In genomic region chr20:53826090-53826489, GRCh38 we compare ENCODE assay signal across 17 cellular contexts.
DNase-seq lines count a peak whose midpoint lies in the region; ATAC-seq and TF ChIP-seq lines count a peak whose summit lies in the region.
"Had no signal": no experiment of that assay in that cellular context is flagged by ENCODE, and none has a peak within 500 bp of the region (broad histone marks: within the 10 kb centered on the region; RNA-seq: fewer than 3 reads in every experiment).

No MANE protein-coding gene starts in this region.

- intact Hi-C loops in MCF 10A (cut with micrococcal nuclease) (loop anchor here (5.0 kb wide), 1 partner anchor 89 kb away; no protein-coding TSS in a partner anchor), mammary epithelial cell (cut with micrococcal nuclease) (loop anchor here (5.0 kb wide), 2 partner anchors 34 to 89 kb away; no protein-coding TSS in a partner anchor)

- no peaks in the 10 kb centered on the region for H3K79me1 ChIP-seq in mesendoderm (ENCODE audit: low read length)

- ATAC-seq in T-helper 17 cell: no peak
- no peak for ATAC-seq in foreskin keratinocyte

- peak overlapping the region; percentile 27 for H3K4ac ChIP-seq in mesendoderm (ENCODE audit: low read depth, low read length)

- no TSS peak for BruUV-seq in MCF 10A (replicated peaks; lab: Mats Ljungman, UMichigan)
- no TSS peak for BruUV-seq in mammary epithelial cell (replicated peaks; lab: Mats Ljungman, UMichigan)

- no peak overlapping the region for H3K23ac ChIP-seq in mesendoderm (ENCODE audit: low read length)

- H3K4me1 ChIP-seq in mammary epithelial cell (ENCODE audit: insufficient read depth, low read length) (peaks cover 36% of the 10 kb centered on the region), mesendoderm (ENCODE audit: control insufficient read depth, low read depth, low read length) (peaks cover 2% of the 10 kb centered on the region), foreskin keratinocyte (peaks cover 26% of the 10 kb centered on the region), endodermal cell (ENCODE audit: control insufficient read depth, insufficient read depth, low read length) (peaks cover 14% of the 10 kb centered on the region)

- TF ChIP-seq CTCF in MCF 10A (IDR thresholded peaks at IDR 0.05; ENCODE audit: unreplicated experiment) (no peak), mammary epithelial cell (conservative IDR thresholded peaks at IDR 0.05 in 1 of 2, IDR thresholded peaks at IDR 0.05 in 1 of 2; ENCODE audit: extremely low read depth in 1 of 2, insufficient read depth in 1 of 2, low read depth in 1 of 2, low read length in 2 of 2) (no peak), foreskin keratinocyte (conservative IDR thresholded peaks at IDR 0.05) (no peak), endodermal cell (conservative IDR thresholded peaks at IDR 0.05) (no peak)

- H3K4me3 Mint-ChIP-seq in MCF 10A (ENCODE audit: unreplicated experiment) (no peak overlapping the region), T-helper 17 cell (no peak overlapping the region), endodermal cell (no peak overlapping the region)

- no peak overlapping the region for H3K56ac ChIP-seq in mesendoderm (ENCODE audit: low read length)

- no peak overlapping the region for H2BK5ac ChIP-seq in mesendoderm (ENCODE audit: low read length)

- no peak overlapping the region for H3K18ac ChIP-seq in mesendoderm (ENCODE audit: low read length)

- H2AFZ ChIP-seq in mammary epithelial cell (ENCODE audit: low read depth, low read length): no peak overlapping the region
- H2AFZ ChIP-seq: GM23248 had no signal

- H3K27me3 ChIP-seq in mammary epithelial cell (ENCODE audit: insufficient read depth, low read length) (no peaks in the 10 kb centered on the region), mesendoderm (ENCODE audit: insufficient read depth, low read length, poor library complexity) (no peaks in the 10 kb centered on the region), foreskin keratinocyte (no peaks in the 10 kb centered on the region), endodermal cell (ENCODE audit: control insufficient read depth, insufficient read depth, low read length, poor library complexity, severe bottlenecking) (no peaks in the 10 kb centered on the region)

- H3K9ac ChIP-seq in mammary epithelial cell (ENCODE audit: insufficient read depth, low read length) (no peak overlapping the region), mesendoderm (ENCODE audit: low read length) (no peak overlapping the region), endodermal cell (ENCODE audit: extremely low read depth, low read length, poor library complexity, severe bottlenecking) (no peak overlapping the region)
- H3K9ac ChIP-seq: GM23248 had no signal

- 75% methylated on average over 2 of the region's 2 CpGs for WGBS in mammary epithelial cell (ENCODE audit: low coverage, missing lambda C conversion rate)
- no CpG with 5 or more reads among the region's 2 CpGs for WGBS in mesendoderm (ENCODE audit: extremely low coverage, insufficient coverage, low lambda C conversion rate)
- WGBS in endodermal cell (ENCODE audit: insufficient coverage in 1 of 2, insufficient read length in 1 of 2), 2 experiments: 95% methylated on average over 1 of the region's 2 CpGs; no CpG with 5 or more reads in 1 of the 2 experiments

- H3K36me3 ChIP-seq in mammary epithelial cell (ENCODE audit: insufficient read depth, low read length) (no peaks in the 10 kb centered on the region), mesendoderm (ENCODE audit: control insufficient read depth, insufficient read depth, low read length) (no peaks in the 10 kb centered on the region), endodermal cell (ENCODE audit: control insufficient read depth, insufficient read depth, low read length) (no peaks in the 10 kb centered on the region)

- CTCF ChIA-PET in MCF 10A (lab: Yijun Ruan, JAX) (interaction anchor here (0.6 to 1.4 kb wide), 5 partner anchors 51 to 248 kb away, joined by 3 to 5 read pairs (median 4); no protein-coding TSS in a partner anchor), mammary epithelial cell (lab: Charles Lee; ENCODE audit: low non-redundant PET) (no interaction called here)

- H3K27ac ChIP-seq in mammary epithelial cell (ENCODE audit: insufficient read depth, low read depth, low read length): no peak overlapping the region
- H3K27ac ChIP-seq in mesendoderm (ENCODE audit: low read depth, low read length): no peak overlapping the region
- H3K27ac ChIP-seq in foreskin keratinocyte: no peak overlapping the region
- no peak overlapping the region for H3K27ac ChIP-seq in endodermal cell (ENCODE audit: low read depth, low read length)

- H3K4me2 ChIP-seq in mammary epithelial cell (ENCODE audit: insufficient read depth, low read depth, low read length) (no peak overlapping the region), mesendoderm (ENCODE audit: low read length) (no peak overlapping the region)

- in situ Hi-C loops in mammary epithelial cell (cut with MboI; ENCODE audit: low sequenced_read_pairs in 2 of 2): no loop called here

- DNase-seq in MCF 10A (ENCODE audit: unreplicated experiment): no peak
- no peak for DNase-seq in mammary epithelial cell
- no peak for DNase-seq in T-helper 17 cell
- no peak for DNase-seq in mesendoderm
- DNase-seq in GDM1 (lab: John Stamatoyannopoulos, UW): no peak
- DNase-seq in hippocampal formation (lab: John Stamatoyannopoulos, UW): no peak
- DNase-seq in foreskin keratinocyte: no peak
- DNase-seq in endodermal cell: no peak
- DNase-seq: AML-193; Caco-2; GM23248; MV-4-11; NCI-H1436; NCI-H2081; NCI-H510A treated with DMSO at 0.1 percent for 48 hours; NK-92 treated with Interleukin-12 subunit alpha and Interleukin-12 subunit beta, amount 100 ng/mL, for 24 hours; SHP77 treated with DMSO at 0.1 percent for 48 hours had no signal

- no peak overlapping the region for H2BK15ac ChIP-seq in mesendoderm (replicated peaks; ENCODE audit: low read depth)

- H3K27ac Mint-ChIP-seq in MCF 10A (ENCODE audit: low read depth, unreplicated experiment): peak overlapping the region; percentile 98
- H3K27ac Mint-ChIP-seq in T-helper 17 cell: peak overlapping the region; percentile 29
- no peak overlapping the region for H3K27ac Mint-ChIP-seq in endodermal cell

- H3K4me3 ChIP-seq in mammary epithelial cell (replicated peaks in 1 of 3; ENCODE audit: insufficient read depth in 1 of 3, low read depth in 2 of 3, low read length in 3 of 3) (no peak overlapping the region), mesendoderm (ENCODE audit: low read length) (no peak overlapping the region), endodermal cell (ENCODE audit: low read length) (no peak overlapping the region)
- H3K4me3 ChIP-seq: GM23248 had no signal

- POLR2A ChIA-PET in MCF 10A (lab: Yijun Ruan, JAX): interaction anchor here (0.9 to 4.5 kb wide), 4 partner anchors 9 to 203 kb away, joined by 3 to 88 read pairs (median 42); no protein-coding TSS in a partner anchor

- H4K8ac ChIP-seq in mesendoderm (ENCODE audit: low read depth, low read length): no peak overlapping the region

- H3K27me3 Mint-ChIP-seq in MCF 10A (ENCODE audit: insufficient read depth, unreplicated experiment): no peaks in the 10 kb centered on the region
- H3K27me3 Mint-ChIP-seq in T-helper 17 cell: no peaks in the 10 kb centered on the region
- no peaks in the 10 kb centered on the region for H3K27me3 Mint-ChIP-seq in endodermal cell (ENCODE audit: insufficient read depth)

- dilution Hi-C loops in mammary epithelial cell (cut with HindIII; ENCODE audit: low sequenced_read_pairs): loop anchor here (5.0 kb wide), 2 partner anchors 34 to 76 kb away; no protein-coding TSS in a partner anchor

- no peaks in the 10 kb centered on the region for H3K9me3 ChIP-seq in mammary epithelial cell (replicated peaks; ENCODE audit: insufficient read depth, low read length)
- no peaks in the 10 kb centered on the region for H3K9me3 ChIP-seq in T-helper 17 cell (ENCODE audit: control insufficient read depth, low read length, poor library complexity, severe bottlenecking)
- no peaks in the 10 kb centered on the region for H3K9me3 ChIP-seq in endodermal cell (ENCODE audit: control insufficient read depth, low read length)
- H3K9me3 ChIP-seq: Caco-2 had no signal

- H3K79me2 ChIP-seq in mammary epithelial cell (ENCODE audit: insufficient read depth, low read length) (no peaks in the 10 kb centered on the region), mesendoderm (ENCODE audit: control insufficient read depth, insufficient read depth, low read length) (no peaks in the 10 kb centered on the region)

- no peak overlapping the region for H4K5ac ChIP-seq in mesendoderm (ENCODE audit: low read length)

- H2AK5ac ChIP-seq in mesendoderm (ENCODE audit: low read length): no peak overlapping the region

- no peaks in the 10 kb centered on the region for H3K9me3 Mint-ChIP-seq in MCF 10A (ENCODE audit: unreplicated experiment)
- no peaks in the 10 kb centered on the region for H3K9me3 Mint-ChIP-seq in endodermal cell

- H3K4me1 Mint-ChIP-seq in MCF 10A (ENCODE audit: insufficient read depth, unreplicated experiment) (peaks cover 37% of the 10 kb centered on the region), T-helper 17 cell (peaks cover 20% of the 10 kb centered on the region), endodermal cell (peaks cover 32% of the 10 kb centered on the region)

- H2BK120ac ChIP-seq in mesendoderm (ENCODE audit: low read depth, low read length): no peak overlapping the region

- H3K36me3 Mint-ChIP-seq in MCF 10A (ENCODE audit: insufficient read depth, unreplicated experiment) (no peaks in the 10 kb centered on the region), T-helper 17 cell (ENCODE audit: low read depth) (no peaks in the 10 kb centered on the region), endodermal cell (ENCODE audit: low read depth) (no peaks in the 10 kb centered on the region)

- no peaks in the 10 kb centered on the region for H4K20me1 ChIP-seq in mammary epithelial cell (ENCODE audit: insufficient read depth, low read length)
